Comparison of ENCODE assay signal across 1 cellular context in the genomic region with DNA sequence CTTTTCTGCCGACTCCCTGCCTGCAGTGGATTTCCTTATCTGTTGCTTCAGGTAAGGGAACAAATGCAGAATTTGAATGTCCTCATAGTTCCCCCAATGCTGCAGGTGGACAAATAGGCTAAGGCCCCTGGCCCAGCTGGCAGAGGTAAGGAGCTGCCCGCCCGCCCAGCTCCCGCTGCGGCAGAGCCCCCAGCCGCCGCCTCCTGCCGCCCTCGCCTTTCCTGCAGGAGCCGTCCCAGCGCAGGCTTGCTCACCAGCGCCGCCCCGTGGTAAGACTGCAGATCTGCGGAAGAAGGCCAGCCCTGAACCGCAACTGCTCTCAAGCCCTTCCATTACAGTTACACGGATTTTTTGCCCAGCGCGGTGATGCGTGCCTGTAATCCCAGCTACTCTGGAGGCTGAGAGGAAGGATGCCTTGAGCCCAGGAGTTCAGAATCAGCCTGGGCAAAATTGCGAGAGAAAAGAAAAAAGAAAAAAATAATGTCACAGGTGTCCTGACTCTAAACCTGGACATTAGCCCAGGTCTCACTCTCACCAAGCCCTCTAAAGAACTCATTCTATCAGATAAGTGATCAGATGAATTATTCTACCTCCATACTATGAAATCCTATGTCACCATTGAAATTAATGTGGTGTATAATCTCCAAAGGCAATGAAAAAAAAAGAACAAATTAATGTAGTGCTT.
TF ChIP-seq lines count a peak whose summit lies in the region.

No MANE protein-coding gene starts in this region.

TF ChIP-seq in GM12878, 131 proteins besides CTCF, POLR2A, EP300 and RAD21:
- TF ChIP-seq, protein P1, sequence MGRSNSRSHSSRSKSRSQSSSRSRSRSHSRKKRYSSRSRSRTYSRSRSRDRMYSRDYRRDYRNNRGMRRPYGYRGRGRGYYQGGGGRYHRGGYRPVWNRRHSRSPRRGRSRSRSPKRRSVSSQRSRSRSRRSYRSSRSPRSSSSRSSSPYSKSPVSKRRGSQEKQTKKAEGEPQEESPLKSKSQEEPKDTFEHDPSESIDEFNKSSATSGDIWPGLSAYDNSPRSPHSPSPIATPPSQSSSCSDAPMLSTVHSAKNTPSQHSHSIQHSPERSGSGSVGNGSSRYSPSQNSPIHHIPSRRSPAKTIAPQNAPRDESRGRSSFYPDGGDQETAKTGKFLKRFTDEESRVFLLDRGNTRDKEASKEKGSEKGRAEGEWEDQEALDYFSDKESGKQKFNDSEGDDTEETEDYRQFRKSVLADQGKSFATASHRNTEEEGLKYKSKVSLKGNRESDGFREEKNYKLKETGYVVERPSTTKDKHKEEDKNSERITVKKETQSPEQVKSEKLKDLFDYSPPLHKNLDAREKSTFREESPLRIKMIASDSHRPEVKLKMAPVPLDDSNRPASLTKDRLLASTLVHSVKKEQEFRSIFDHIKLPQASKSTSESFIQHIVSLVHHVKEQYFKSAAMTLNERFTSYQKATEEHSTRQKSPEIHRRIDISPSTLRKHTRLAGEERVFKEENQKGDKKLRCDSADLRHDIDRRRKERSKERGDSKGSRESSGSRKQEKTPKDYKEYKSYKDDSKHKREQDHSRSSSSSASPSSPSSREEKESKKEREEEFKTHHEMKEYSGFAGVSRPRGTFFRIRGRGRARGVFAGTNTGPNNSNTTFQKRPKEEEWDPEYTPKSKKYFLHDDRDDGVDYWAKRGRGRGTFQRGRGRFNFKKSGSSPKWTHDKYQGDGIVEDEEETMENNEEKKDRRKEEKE (IDR thresholded peaks at IDR 0.05): no peak
- TF ChIP-seq FOS (IDR thresholded peaks at IDR 0.05; ENCODE audit: borderline replicate concordance, extremely low read depth, insufficient read length) (no peak), NBN (IDR thresholded peaks at IDR 0.05) (peak; percentile 50; the same call in 1 of the 2 replicates), EED (IDR thresholded peaks at IDR 0.05; ENCODE audit: low read depth) (0 out of 2 replicates have a peak, but pooled peaks have one; percentile 50), GABPA (IDR thresholded peaks at IDR 0.05; ENCODE audit: low read depth) (no peak), SMC3 (IDR thresholded peaks at IDR 0.05; ENCODE audit: borderline replicate concordance, low read length) (peak; percentile 85), MTA2 (IDR thresholded peaks at IDR 0.05; ENCODE audit: low read depth) (peak; percentile 17; the same call in 1 of the 2 replicates), PAX5 (IDR thresholded peaks at IDR 0.05; ENCODE audit: borderline replicate concordance, low read depth, low read length) (0 out of 2 replicates have a peak, but pooled peaks have one; percentile 23), DPF2 (IDR thresholded peaks at IDR 0.05) (0 out of 2 replicates have a peak, but pooled peaks have one; percentile 18), HSF1 (IDR thresholded peaks at IDR 0.05; ENCODE audit: low read depth, low read length) (peak; percentile 27; the same call in 1 of the 2 replicates), RB1 (IDR thresholded peaks at IDR 0.05; ENCODE audit: borderline replicate concordance) (peak; percentile 37; the same call in 1 of the 2 replicates), YY1 (IDR thresholded peaks at IDR 0.05; ENCODE audit: low read depth, low read length) (peak; percentile 82), LARP7 (IDR thresholded peaks at IDR 0.05) (peak; percentile 48; the same call in 1 of the 2 replicates), TCF12 (IDR thresholded peaks at IDR 0.05; ENCODE audit: low read depth, low read length) (0 out of 2 replicates have a peak, but pooled peaks have one; percentile 29), BHLHE40 (IDR thresholded peaks at IDR 0.05; ENCODE audit: borderline replicate concordance in 1 of 2, low read depth in 2 of 2, low read length in 1 of 2) (peak in 1 of 2 experiments; percentile 53; a peak in 1 of 4 replicates), CBFB (IDR thresholded peaks at IDR 0.05; ENCODE audit: low read depth) (peak; percentile 76; the same call in 1 of the 2 replicates), PKNOX1 (IDR thresholded peaks at IDR 0.05) (no peak), KLF5 (IDR thresholded peaks at IDR 0.05; ENCODE audit: partially characterized antibody) (peak; percentile 49), MYB (IDR thresholded peaks at IDR 0.05; ENCODE audit: borderline replicate concordance, low read depth, low read length) (0 out of 2 replicates have a peak, but pooled peaks have one; percentile 52), MLLT1 (IDR thresholded peaks at IDR 0.05) (peak; percentile 72), SREBF2 (IDR thresholded peaks at IDR 0.05; ENCODE audit: low read length) (no peak), POU2F2 (IDR thresholded peaks at IDR 0.05; ENCODE audit: borderline replicate concordance, low read depth, low read length) (0 out of 3 replicates have a peak, but pooled peaks have one; percentile 41), HDGF (IDR thresholded peaks at IDR 0.05) (no peak), IKZF1 (conservative IDR thresholded peaks at IDR 0.05) (peak; percentile 60), IKZF2 (IDR thresholded peaks at IDR 0.05) (peak; percentile 27 to 37; a peak in 1 of 4 replicates), SMARCA5 (IDR thresholded peaks at IDR 0.05) (peak; percentile 82), RUNX3 (IDR thresholded peaks at IDR 0.05; ENCODE audit: low read length) (peak; percentile 95), RFX5 (IDR thresholded peaks at IDR 0.05; ENCODE audit: low read depth, low read length) (no peak)
